In the genomic region with DNA sequence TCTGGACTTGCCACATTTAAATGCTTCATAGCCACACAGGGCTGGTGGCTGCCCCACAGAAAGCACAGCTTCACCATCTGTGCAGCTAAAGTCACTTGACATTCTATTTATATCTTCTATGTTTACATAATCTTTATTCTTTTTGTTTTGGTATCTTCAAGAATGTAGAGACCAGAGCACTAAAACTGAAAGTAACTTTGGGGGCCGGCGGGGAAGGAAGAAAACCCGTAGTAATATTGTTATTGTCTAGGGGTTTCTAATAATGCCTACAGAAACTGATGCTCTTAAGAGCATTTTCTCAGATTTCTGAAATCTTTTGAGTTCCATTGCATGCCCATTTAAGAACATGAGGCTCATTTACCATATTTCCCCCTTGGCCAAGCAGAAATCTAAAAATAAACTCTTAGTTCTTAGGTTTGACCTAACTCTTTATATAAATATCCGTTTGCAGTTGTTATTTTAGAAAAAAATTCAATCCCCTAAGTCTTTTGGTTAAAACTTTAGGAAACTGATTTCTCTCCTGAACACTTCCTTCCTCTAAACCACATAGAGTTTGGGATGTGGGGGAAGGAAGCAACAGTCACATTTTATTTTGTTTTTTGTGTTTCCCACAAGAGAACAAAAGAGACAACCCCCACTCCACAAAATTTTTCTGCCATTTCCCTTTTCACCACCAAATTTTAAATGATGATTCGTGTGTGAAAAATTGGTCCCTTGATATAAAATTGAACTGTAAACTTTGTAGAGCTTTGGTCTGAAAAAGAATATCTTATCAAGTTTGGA, we compare ENCODE assay signal across 8 cellular contexts.
DNase-seq lines count a peak whose midpoint lies in the region; ATAC-seq and TF ChIP-seq lines count a peak whose summit lies in the region.

No MANE protein-coding gene starts in this region.

- no peaks in the 10 kb centered on the region for H3K9me3 ChIP-seq in adrenal gland (replicated peaks in 1 of 3)

- H3K36me3 ChIP-seq in adrenal gland (replicated peaks in 1 of 2) (no peaks in the 10 kb centered on the region), rectal smooth muscle tissue (ENCODE audit: control insufficient read depth, insufficient read depth, low read length) (no peaks in the 10 kb centered on the region)

- TF ChIP-seq POLR2A in adrenal gland (IDR thresholded peaks at IDR 0.05): no peak

- H3K4me1 ChIP-seq in adrenal gland (replicated peaks in 1 of 2) (peaks cover 0 to 6% of the 10 kb centered on the region in 2 donors), rectal smooth muscle tissue (ENCODE audit: control insufficient read depth, insufficient read depth, low read length) (peaks cover 2% of the 10 kb centered on the region)

- 27 to 49% (median 38%) methylated on average over 5 of the region's 5 CpGs for WGBS in adrenal gland, 4 donors

- H3K4me3 ChIP-seq in adrenal gland: peak overlapping the region in 1 of 4 donors; percentile 37
- peak overlapping the region; percentile 54 for H3K4me3 ChIP-seq in rectal smooth muscle tissue (ENCODE audit: low read length)

- H3K9ac ChIP-seq in rectal smooth muscle tissue (ENCODE audit: low read length): no peak overlapping the region

- H3K27ac ChIP-seq in adrenal gland (peak overlapping the region in 3 of 5 donors; percentile 3 to 45 (median 37)), rectal smooth muscle tissue (ENCODE audit: low read depth, low read length) (no peak overlapping the region)

- ATAC-seq in Right ventricle myocardium superior (ENCODE audit: poor library complexity) (peak; percentile 77), HG03103 (IDR thresholded peaks at IDR 0.05; ENCODE audit: low read depth, unreplicated experiment) (peak; percentile 100)

- intact Hi-C loops in Right ventricle myocardium superior (cut with DNase I): no loop called here
- intact Hi-C loops in cardiac septum (cut with DNase I): no loop called here
- intact Hi-C loops in adrenal gland (cut with DNase I): no loop called here

- TF ChIP-seq CTCF in adrenal gland (IDR thresholded peaks at IDR 0.05): no peak

- H3K27me3 ChIP-seq in adrenal gland (no peaks in the 10 kb centered on the region), rectal smooth muscle tissue (ENCODE audit: control insufficient read depth, insufficient read depth, low read length) (no peaks in the 10 kb centered on the region)

- DNase-seq in Right ventricle myocardium superior (no peak), cardiac septum (ENCODE audit: low spot score) (no peak), adrenal gland (no peak), NCI-H510A (lab: John Stamatoyannopoulos, UW) (no peak), NCI-H446 (lab: John Stamatoyannopoulos, UW) (no peak), putamen (ENCODE audit: low spot score) (no peak)
